ENCODE assay signal across 30 cellular contexts in the genomic region with DNA sequence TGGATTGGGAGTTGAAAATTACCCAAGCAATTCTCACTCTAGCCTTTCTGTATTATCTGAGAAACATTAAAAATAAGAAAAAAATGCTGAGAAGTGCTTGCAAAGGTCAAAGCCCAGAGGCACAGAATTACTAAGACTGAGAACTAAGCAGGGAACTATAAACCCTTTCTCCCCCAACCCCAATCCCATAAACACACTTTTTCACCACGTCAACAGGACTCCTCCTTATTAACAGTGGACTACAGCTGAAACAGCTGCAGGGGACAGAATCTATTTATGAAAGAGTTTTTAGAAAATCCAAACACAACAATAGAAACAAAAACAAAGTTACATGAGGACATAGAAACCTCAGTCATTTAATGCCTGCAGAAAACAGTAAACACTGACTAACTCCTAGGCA.
"Had no signal": no experiment of that assay in that cellular context is flagged by ENCODE, and none has a peak within 500 bp of the region (broad histone marks: within the 10 kb centered on the region; RNA-seq: fewer than 3 reads in every experiment).

No MANE protein-coding gene starts in this region.

- H3K4me3 ChIP-seq: colonic mucosa, gastroesophageal sphincter, heart left ventricle, hepatocyte, lung, mucosa of descending colon, right lobe of liver, suprapubic skin, transverse colon, upper lobe of right lung, uterus had no signal

- H3K9ac ChIP-seq: parathyroid adenoma had no signal

- ATAC-seq: gastroesophageal sphincter; heart left ventricle; left lobe of liver; mucosa of descending colon; naive thymus-derived CD4-positive, alpha-beta T cell; right lobe of liver; stimulated activated naive CD8-positive, alpha-beta T cell treated with anti-CD3 and anti-CD28 coated beads, Interleukin-15, amount 100 ng/mL, for 72 hours; upper lobe of right lung had no signal

- H3K27ac ChIP-seq: colonic mucosa, gastroesophageal sphincter, heart left ventricle, hepatocyte, neutrophil, parathyroid adenoma, right lobe of liver, suprapubic skin, transverse colon, upper lobe of right lung, uterus had no signal

- H3K4me2 ChIP-seq: hepatocyte had no signal

- H3K27me3 Mint-ChIP-seq: dendritic cell treated with granulocyte-macrophage colony-stimulating factor and Interleukin-4, amounts not matched to agents 40 ng/mL and 50 ng/mL, for 4 days; memory B cell; naive thymus-derived CD4-positive, alpha-beta T cell; progenitor cell of endocrine pancreas; stimulated activated naive CD8-positive, alpha-beta T cell treated with anti-CD3 and anti-CD28 coated beads, Interleukin-15, amount 100 ng/mL, for 72 hours had no signal

- H3K36me3 ChIP-seq: colonic mucosa, gastroesophageal sphincter, heart left ventricle, neutrophil, right lobe of liver, suprapubic skin, transverse colon, upper lobe of right lung, uterus had no signal

- DNase-seq: colonic mucosa; effector memory CD4-positive, alpha-beta T cell; erythroblast; foreskin fibroblast; heart left ventricle; kidney; mucosa of descending colon; naive thymus-derived CD4-positive, alpha-beta T cell; nephron progenitor cell; right lobe of liver; small intestine; stimulated activated CD4-positive, alpha-beta T cell treated with anti-CD3 and anti-CD28 coated beads, Interleukin-1b, Interleukin-23, amount 100 ng/mL, for 48 hours; stimulated activated CD4-positive, alpha-beta T cell treated with anti-CD3 and anti-CD28 coated beads, Interleukin-4, amount 100 ng/mL, for 1 hour; stimulated activated CD8-positive, alpha-beta memory T cell treated with anti-CD3 and anti-CD28 coated beads, Interleukin-4, amount 100 ng/mL, for 48 hours; stimulated activated naive CD4-positive, alpha-beta T cell; stimulated activated naive CD8-positive, alpha-beta T cell treated with anti-CD3 and anti-CD28 coated beads, Interleukin-15, amount 100 ng/mL, for 72 hours; transverse colon; upper lobe of right lung; uterus had no signal

- FAIRE-seq: kidney, small intestine had no signal

- H3K4me1 ChIP-seq: colonic mucosa, gastroesophageal sphincter, heart left ventricle, parathyroid adenoma, right lobe of liver, suprapubic skin, transverse colon, upper lobe of right lung, uterus had no signal

- H3K4me1 Mint-ChIP-seq: memory B cell; mesothelial cell of epicardium; naive thymus-derived CD4-positive, alpha-beta T cell; nephron progenitor cell; stimulated activated naive CD8-positive, alpha-beta T cell treated with anti-CD3 and anti-CD28 coated beads, Interleukin-15, amount 100 ng/mL, for 72 hours had no signal

- H3K27ac Mint-ChIP-seq: dendritic cell treated with granulocyte-macrophage colony-stimulating factor and Interleukin-4, amounts not matched to agents 40 ng/mL and 50 ng/mL, for 4 days; memory B cell; mesothelial cell of epicardium; naive thymus-derived CD4-positive, alpha-beta T cell; nephron progenitor cell; progenitor cell of endocrine pancreas; stimulated activated naive CD8-positive, alpha-beta T cell treated with anti-CD3 and anti-CD28 coated beads, Interleukin-15, amount 100 ng/mL, for 72 hours had no signal

- H3K9me3 ChIP-seq: colonic mucosa, neutrophil, right lobe of liver, transverse colon, upper lobe of right lung, uterus had no signal

- H2AFZ ChIP-seq: hepatocyte, parathyroid adenoma had no signal

- H3K4me3 Mint-ChIP-seq: dendritic cell treated with granulocyte-macrophage colony-stimulating factor and Interleukin-4, amounts not matched to agents 40 ng/mL and 50 ng/mL, for 4 days; memory B cell; mesothelial cell of epicardium; naive thymus-derived CD4-positive, alpha-beta T cell; nephron progenitor cell; stimulated activated naive CD8-positive, alpha-beta T cell treated with anti-CD3 and anti-CD28 coated beads, Interleukin-15, amount 100 ng/mL, for 72 hours had no signal

- H3K36me3 Mint-ChIP-seq: memory B cell had no signal

- H3K27me3 ChIP-seq: colonic mucosa, gastroesophageal sphincter, heart left ventricle, hepatocyte, neutrophil, right lobe of liver, suprapubic skin, transverse colon, upper lobe of right lung, uterus had no signal

- H3K79me2 ChIP-seq: hepatocyte, parathyroid adenoma had no signal
